Comparison of ENCODE assay signal across 11 cellular contexts in genomic region chr18:79525556-79526467, GRCh38.
DNase-seq lines count a peak whose midpoint lies in the region; ATAC-seq and FAIRE-seq lines count a peak whose summit lies in the region.
"Had no signal": no experiment of that assay in that cellular context is flagged by ENCODE, and none has a peak within 500 bp of the region (broad histone marks: within the 10 kb centered on the region; RNA-seq: fewer than 3 reads in every experiment).

No MANE protein-coding gene starts in this region.

- FAIRE-seq in RCC 7860 (lab: Jason Lieb, UNC), result no peak

- ATAC-seq in HG03469 (IDR thresholded peaks at IDR 0.05; ENCODE audit: unreplicated experiment) (no peak), GM18511 (IDR thresholded peaks at IDR 0.05; ENCODE audit: unreplicated experiment) (no peak)

- H3K36me3 Mint-ChIP-seq in activated T-helper 1 cell treated with anti-CD3 and anti-CD28 coated beads, Interleukin-12 subunit alpha, Interleukin-12 subunit beta, Interleukin-2, Interleukin-4 antibody, amounts not matched to agents 30 ng/mL and 10 ng/mL and 1 ng/mL, durations not matched to agents 14 hours and 24 hours and 36 hours (ENCODE audit: low read depth), result peaks cover 20% of the 10 kb centered on the region
- H3K36me3 Mint-ChIP-seq in stimulated activated naive CD8-positive, alpha-beta T cell treated with anti-CD3 and anti-CD28 coated beads, Interleukin-15, Interleukin-2, amounts not matched to agents 100 ng/mL and 50 ng/mL, for 24 hours (ENCODE audit: low read depth), result peaks cover 27% of the 10 kb centered on the region

- H3K27ac Mint-ChIP-seq in activated T-helper 1 cell treated with anti-CD3 and anti-CD28 coated beads, Interleukin-12 subunit alpha, Interleukin-12 subunit beta, Interleukin-2, Interleukin-4 antibody, amounts not matched to agents 30 ng/mL and 10 ng/mL and 1 ng/mL, durations not matched to agents 14 hours and 24 hours and 36 hours, result peak overlapping the region; percentile 90
- peak overlapping the region; percentile 93 for H3K27ac Mint-ChIP-seq in stimulated activated naive CD8-positive, alpha-beta T cell treated with anti-CD3 and anti-CD28 coated beads, Interleukin-15, Interleukin-2, amounts not matched to agents 100 ng/mL and 50 ng/mL, for 24 hours
- H3K27ac Mint-ChIP-seq: nephron had no signal

- peak; percentile 51 for DNase-seq in NCI-H1436 (lab: John Stamatoyannopoulos, UW)
- no peak for DNase-seq in NCI-H1436 treated with DMSO at 0.1 percent for 48 hours (lab: John Stamatoyannopoulos, UW)
- no peak for DNase-seq in activated T-helper 1 cell treated with anti-CD3 and anti-CD28 coated beads, Interleukin-12 subunit alpha, Interleukin-12 subunit beta, Interleukin-2, Interleukin-4 antibody, amounts not matched to agents 30 ng/mL and 10 ng/mL and 1 ng/mL, durations not matched to agents 14 hours and 24 hours and 36 hours (ENCODE audit: low spot score)
- DNase-seq in hypothalamus (lab: John Stamatoyannopoulos, UW), result peak in 27 of 51 donors; percentile 21 to 76 (median 46)
- no peak for DNase-seq in RCC 7860 (ENCODE audit: low spot score)
- DNase-seq: 8988T, cortex of kidney had no signal

- no peaks in the 10 kb centered on the region for H3K9me3 Mint-ChIP-seq in activated T-helper 1 cell treated with anti-CD3 and anti-CD28 coated beads, Interleukin-12 subunit alpha, Interleukin-12 subunit beta, Interleukin-2, Interleukin-4 antibody, amounts not matched to agents 30 ng/mL and 10 ng/mL and 1 ng/mL, durations not matched to agents 14 hours and 24 hours and 36 hours
- no peaks in the 10 kb centered on the region for H3K9me3 Mint-ChIP-seq in stimulated activated naive CD8-positive, alpha-beta T cell treated with anti-CD3 and anti-CD28 coated beads, Interleukin-15, Interleukin-2, amounts not matched to agents 100 ng/mL and 50 ng/mL, for 24 hours
- H3K9me3 Mint-ChIP-seq: nephron had no signal

- peaks cover 50% of the 10 kb centered on the region for H3K4me1 Mint-ChIP-seq in activated T-helper 1 cell treated with anti-CD3 and anti-CD28 coated beads, Interleukin-12 subunit alpha, Interleukin-12 subunit beta, Interleukin-2, Interleukin-4 antibody, amounts not matched to agents 30 ng/mL and 10 ng/mL and 1 ng/mL, durations not matched to agents 14 hours and 24 hours and 36 hours (ENCODE audit: low read depth)
- H3K4me1 Mint-ChIP-seq in stimulated activated naive CD8-positive, alpha-beta T cell treated with anti-CD3 and anti-CD28 coated beads, Interleukin-15, Interleukin-2, amounts not matched to agents 100 ng/mL and 50 ng/mL, for 24 hours (ENCODE audit: low read depth), result peaks cover 57% of the 10 kb centered on the region

- H3K27me3 Mint-ChIP-seq in activated T-helper 1 cell treated with anti-CD3 and anti-CD28 coated beads, Interleukin-12 subunit alpha, Interleukin-12 subunit beta, Interleukin-2, Interleukin-4 antibody, amounts not matched to agents 30 ng/mL and 10 ng/mL and 1 ng/mL, durations not matched to agents 14 hours and 24 hours and 36 hours (ENCODE audit: insufficient read depth), result no peaks in the 10 kb centered on the region
- H3K27me3 Mint-ChIP-seq in stimulated activated naive CD8-positive, alpha-beta T cell treated with anti-CD3 and anti-CD28 coated beads, Interleukin-15, Interleukin-2, amounts not matched to agents 100 ng/mL and 50 ng/mL, for 24 hours, result no peaks in the 10 kb centered on the region

- H3K4me3 Mint-ChIP-seq in activated T-helper 1 cell treated with anti-CD3 and anti-CD28 coated beads, Interleukin-12 subunit alpha, Interleukin-12 subunit beta, Interleukin-2, Interleukin-4 antibody, amounts not matched to agents 30 ng/mL and 10 ng/mL and 1 ng/mL, durations not matched to agents 14 hours and 24 hours and 36 hours, result peak overlapping the region; percentile 54
- H3K4me3 Mint-ChIP-seq in stimulated activated naive CD8-positive, alpha-beta T cell treated with anti-CD3 and anti-CD28 coated beads, Interleukin-15, Interleukin-2, amounts not matched to agents 100 ng/mL and 50 ng/mL, for 24 hours, result no peak overlapping the region
- H3K4me3 Mint-ChIP-seq: nephron had no signal

- intact Hi-C loops in activated T-helper 1 cell treated with anti-CD3 and anti-CD28 coated beads, Interleukin-12 subunit alpha, Interleukin-12 subunit beta, Interleukin-2, Interleukin-4 antibody, amounts not matched to agents 30 ng/mL and 10 ng/mL and 1 ng/mL, durations not matched to agents 14 hours and 24 hours and 36 hours (cut with micrococcal nuclease), result no loop called here

Comparison
In these comparisons a context has a peak if more than half of its experiments do, and no peak if none do; other contexts are left out.
1. DNase-seq: peak in NCI-H1436 (single experiment) and hypothalamus (27 of 51); none in NCI-H1436 treated with DMSO at 0.1 percent for 48 hours (single experiment), activated T-helper 1 cell treated with anti-CD3 and anti-CD28 coated beads, Interleukin-12 subunit alpha, Interleukin-12 subunit beta, Interleukin-2, Interleukin-4 antibody, amounts not matched to agents 30 ng/mL and 10 ng/mL and 1 ng/mL, durations not matched to agents 14 hours and 24 hours and 36 hours (single experiment) and RCC 7860 (single experiment).